Comparison of ENCODE assay signal across 8 cellular contexts in the genomic region with DNA sequence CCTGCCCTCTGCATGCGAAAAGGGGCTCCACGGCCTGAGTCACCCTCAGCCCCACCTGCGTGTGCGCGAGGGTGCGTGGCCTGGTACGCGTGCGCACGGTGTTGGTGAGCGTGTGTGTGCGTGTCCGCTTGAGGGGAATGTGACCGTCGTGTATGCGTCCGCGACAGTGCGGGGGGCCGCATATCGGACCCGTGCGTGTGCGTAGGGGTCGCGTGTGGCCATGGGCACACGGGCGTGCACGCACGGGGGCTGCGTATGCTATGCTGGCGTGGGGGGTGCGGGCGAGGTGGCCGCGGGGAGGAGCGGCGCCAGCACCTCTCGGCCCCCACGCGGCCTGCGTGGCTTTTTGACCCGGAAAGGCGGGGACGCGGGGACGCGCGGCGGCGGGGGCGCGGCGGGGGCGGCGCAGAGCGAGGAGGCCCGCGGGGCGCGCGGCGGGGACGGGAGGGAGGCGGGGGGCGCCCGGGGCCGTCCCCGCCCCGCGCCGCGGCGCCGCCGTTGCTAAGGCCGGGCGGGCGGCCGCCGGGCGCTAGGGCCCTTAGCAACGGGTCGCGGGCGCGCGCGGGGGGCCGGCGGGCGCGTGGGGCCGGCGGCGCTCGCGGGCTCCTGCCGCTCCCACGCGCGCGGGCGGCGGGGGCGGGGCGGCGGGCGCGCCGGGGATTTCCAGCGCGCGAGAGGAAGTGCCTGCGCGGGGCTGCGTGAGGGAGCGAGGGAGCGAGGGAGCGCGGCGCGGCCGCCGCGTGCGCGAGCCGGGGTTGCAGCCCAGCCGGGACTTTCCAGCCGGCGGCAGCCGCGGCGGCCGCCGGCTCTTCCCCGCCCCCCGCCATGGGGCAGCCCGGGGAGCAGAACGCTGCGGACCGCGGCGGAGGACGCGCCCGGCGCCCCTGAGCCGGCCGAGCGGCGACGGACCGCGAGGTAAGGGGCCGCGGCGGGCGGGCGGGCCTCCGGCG. TPM values are rescaled to one million over a fixed set of nuclear protein-coding genes. Genes with fewer than 3 reads are reported as not detected.
DNase-seq lines count a peak whose midpoint lies in the region; ATAC-seq, FAIRE-seq and TF ChIP-seq lines count a peak whose summit lies in the region.

A gene with protein sequence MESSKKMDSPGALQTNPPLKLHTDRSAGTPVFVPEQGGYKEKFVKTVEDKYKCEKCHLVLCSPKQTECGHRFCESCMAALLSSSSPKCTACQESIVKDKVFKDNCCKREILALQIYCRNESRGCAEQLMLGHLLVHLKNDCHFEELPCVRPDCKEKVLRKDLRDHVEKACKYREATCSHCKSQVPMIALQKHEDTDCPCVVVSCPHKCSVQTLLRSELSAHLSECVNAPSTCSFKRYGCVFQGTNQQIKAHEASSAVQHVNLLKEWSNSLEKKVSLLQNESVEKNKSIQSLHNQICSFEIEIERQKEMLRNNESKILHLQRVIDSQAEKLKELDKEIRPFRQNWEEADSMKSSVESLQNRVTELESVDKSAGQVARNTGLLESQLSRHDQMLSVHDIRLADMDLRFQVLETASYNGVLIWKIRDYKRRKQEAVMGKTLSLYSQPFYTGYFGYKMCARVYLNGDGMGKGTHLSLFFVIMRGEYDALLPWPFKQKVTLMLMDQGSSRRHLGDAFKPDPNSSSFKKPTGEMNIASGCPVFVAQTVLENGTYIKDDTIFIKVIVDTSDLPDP (plus strand): TSS at position 689 of the 950 bp plus-strand sequence. CDS start 92,753 bp downstream, outside the sequence.

- no peak for TF ChIP-seq EP300 in H1 (IDR thresholded peaks at IDR 0.05; ENCODE audit: borderline replicate concordance in 1 of 2, low read depth in 2 of 2, low read length in 2 of 2)

- no peak within 1 kb of the TSS for H4K5ac ChIP-seq in H1 (ENCODE audit: insufficient read length, low read depth, low read length)

- peak within 1 kb of the TSS; percentile 93 for H3K4me3 Mint-ChIP-seq in activated CD8-positive, alpha-beta memory T cell treated with anti-CD3 and anti-CD28 coated beads, Interleukin-2, amount 10 ng/mL, durations not matched to agents 7 days and 5 days

- no peaks in the 10 kb centered on the region for H3K79me1 ChIP-seq in H1 (ENCODE audit: low read depth, low read length)

- no peak within 1 kb of the TSS for H3K23ac ChIP-seq in H1 (ENCODE audit: insufficient read length)

- peaks cover 0 to 10% (median 8%) of the 10 kb centered on the region in 4 experiments; a peak in 5 of 7 replicates for H3K27me3 ChIP-seq in H1 (replicated peaks in 1 of 4; ENCODE audit: control insufficient read depth in 3 of 4, extremely low read depth in 1 of 4, insufficient read depth in 3 of 4, low read length in 3 of 4)

- no peak within 1 kb of the TSS for H2BK120ac ChIP-seq in H1 (replicated peaks; ENCODE audit: low read depth, low read length)

- no peaks in the 10 kb centered on the region for H3K27me3 Mint-ChIP-seq in activated CD8-positive, alpha-beta memory T cell treated with anti-CD3 and anti-CD28 coated beads, Interleukin-2, amount 10 ng/mL, durations not matched to agents 7 days and 5 days

- peak within 1 kb of the TSS; percentile 86 to 87 for H3K4me2 ChIP-seq in H1 (ENCODE audit: insufficient read depth in 1 of 2, low read depth in 2 of 2, low read length in 2 of 2)

- peaks cover 52% of the 10 kb centered on the region for H3K4me1 Mint-ChIP-seq in activated CD8-positive, alpha-beta memory T cell treated with anti-CD3 and anti-CD28 coated beads, Interleukin-2, amount 10 ng/mL, durations not matched to agents 7 days and 5 days

- peak; percentile 98 for DNase-seq in GM13977 (ENCODE audit: low spot score)
- peak; percentile 87 for DNase-seq in NCI-H69 (lab: John Stamatoyannopoulos, UW)
- peak; percentile 84 for DNase-seq in activated CD8-positive, alpha-beta memory T cell treated with anti-CD3 and anti-CD28 coated beads, Interleukin-2, amount 10 ng/mL, durations not matched to agents 7 days and 5 days
- DNase-seq in H1 (ENCODE audit: low read depth in 1 of 2, low spot score in 2 of 2), result no peak
- DNase-seq in stimulated activated CD8-positive, alpha-beta memory T cell treated with anti-CD3 and anti-CD28 coated beads, Interleukin-15, amount 100 ng/mL, for 24 hours (ENCODE audit: low read depth), result peak; percentile 70
- DNase-seq in NCI-H1048 (lab: John Stamatoyannopoulos, UW), result no peak

- H3K27ac ChIP-seq in H1 (ENCODE audit: low read depth, low read length) (no peak within 1 kb of the TSS), mesodermal cell (ENCODE audit: low read depth, low read length, severe bottlenecking) (peak within 1 kb of the TSS; percentile 77)

- no peaks in the 10 kb centered on the region for H3K9me3 Mint-ChIP-seq in activated CD8-positive, alpha-beta memory T cell treated with anti-CD3 and anti-CD28 coated beads, Interleukin-2, amount 10 ng/mL, durations not matched to agents 7 days and 5 days (ENCODE audit: low read depth)

- peak within 1 kb of the TSS; percentile 88 for H3K27ac Mint-ChIP-seq in activated CD8-positive, alpha-beta memory T cell treated with anti-CD3 and anti-CD28 coated beads, Interleukin-2, amount 10 ng/mL, durations not matched to agents 7 days and 5 days

- peak within 1 kb of the TSS; percentile 99; the same call in 1 of the 2 replicates for H2BK12ac ChIP-seq in H1 (ENCODE audit: low read depth, low read length)

- H3K4me3 ChIP-seq in H1 (ENCODE audit: extremely low read depth in 1 of 4, insufficient read depth in 2 of 4, low read depth in 3 of 4, low read length in 4 of 4) (peak within 1 kb of the TSS; percentile 39 to 88 (median 58)), mesodermal cell (ENCODE audit: extremely low read depth, insufficient read depth, low read length, poor library complexity, severe bottlenecking) (peak within 1 kb of the TSS; percentile 69)

- H3K56ac ChIP-seq in H1 (replicated peaks; ENCODE audit: insufficient read length, low read depth, low read length), result no peak within 1 kb of the TSS

- no peak within 1 kb of the TSS for H2AK5ac ChIP-seq in H1 (ENCODE audit: low read depth, low read length)

- H2BK15ac ChIP-seq in H1 (ENCODE audit: low read length), result peak within 1 kb of the TSS; percentile 100; the same call in 1 of the 2 replicates

- H3K18ac ChIP-seq in H1 (ENCODE audit: extremely low read depth, low read length), result peak within 1 kb of the TSS; percentile 98

- no peaks in the 10 kb centered on the region for H3K9me3 ChIP-seq in H1 (ENCODE audit: insufficient read depth in 2 of 2, low read depth in 1 of 2, low read length in 1 of 2)
- no peaks in the 10 kb centered on the region for H3K9me3 ChIP-seq in mesodermal cell (ENCODE audit: control insufficient read depth, low read length)

- H3K4me1 ChIP-seq in H1 (replicated peaks in 1 of 4; ENCODE audit: control insufficient read depth in 3 of 4, insufficient read depth in 4 of 4, low read length in 3 of 4) (peaks cover 3 to 13% (median 8%) of the 10 kb centered on the region in 4 experiments), mesodermal cell (ENCODE audit: control insufficient read depth, insufficient read depth, low read length, poor library complexity, severe bottlenecking) (peaks cover 14% of the 10 kb centered on the region)

- peak within 1 kb of the TSS; percentile 92 for H4K91ac ChIP-seq in H1 (replicated peaks; ENCODE audit: insufficient read length, low read length)

- H2AFZ ChIP-seq in H1 (ENCODE audit: low read length), result peak within 1 kb of the TSS; percentile 97; the same call in 1 of the 2 replicates

- peak within 1 kb of the TSS; percentile 69 for H4K8ac ChIP-seq in H1 (ENCODE audit: extremely low read depth, insufficient read depth, low read length)

- no peak within 1 kb of the TSS for H3K14ac ChIP-seq in H1 (ENCODE audit: insufficient read length)

- H2BK20ac ChIP-seq in H1 (ENCODE audit: low read length), result no peak within 1 kb of the TSS

- H3K9ac ChIP-seq in H1 (replicated peaks in 1 of 4; ENCODE audit: extremely low read depth in 1 of 4, low read depth in 3 of 4, low read length in 3 of 4), result peak within 1 kb of the TSS in 3 of 4 experiments; percentile 40 to 83 (median 59); a peak in 4 of 7 replicates

- POLR2A ChIA-PET in H1 (lab: Charles Lee; ENCODE audit: partially characterized antibody), result interaction anchor here (1.0 kb wide), 1 partner anchor 148 kb away, joined by 3 read pairs; no protein-coding TSS in a partner anchor

- peak in 1 of 2 experiments; percentile 25; a peak in 1 of 3 replicates for TF ChIP-seq POLR2A in H1 (IDR thresholded peaks at IDR 0.05; ENCODE audit: control extremely low read depth in 1 of 2, low read depth in 2 of 2, low read length in 2 of 2)

- peak within 1 kb of the TSS; percentile 60; the same call in 1 of the 2 replicates for H2BK5ac ChIP-seq in H1 (ENCODE audit: low read depth, low read length)

- H3K4ac ChIP-seq in H1 (replicated peaks; ENCODE audit: insufficient read length, low read depth, low read length), result peak within 1 kb of the TSS; percentile 32

- peaks cover 0 to 24% of the 10 kb centered on the region in 2 experiments; a peak in 2 of 4 replicates for H3K79me2 ChIP-seq in H1 (ENCODE audit: control insufficient read depth in 1 of 2, insufficient read depth in 2 of 2, low read length in 2 of 2)

- FAIRE-seq in H1 (lab: Jason Lieb, UNC), result no peak

- ATAC-seq in HG02623 (IDR thresholded peaks at IDR 0.05; ENCODE audit: unreplicated experiment), result peak; percentile 58
- ATAC-seq in activated CD8-positive, alpha-beta memory T cell treated with anti-CD3 and anti-CD28 coated beads, Interleukin-2, amount 10 ng/mL, durations not matched to agents 7 days and 5 days, result peak; percentile 80

- peaks cover 7% of the 10 kb centered on the region; the same call in 1 of the 2 replicates for H3K23me2 ChIP-seq in H1 (ENCODE audit: low read depth, low read length)

- H3K36me3 Mint-ChIP-seq in activated CD8-positive, alpha-beta memory T cell treated with anti-CD3 and anti-CD28 coated beads, Interleukin-2, amount 10 ng/mL, durations not matched to agents 7 days and 5 days, result peaks cover 25% of the 10 kb centered on the region

- H3K36me3 ChIP-seq in H1 (ENCODE audit: control insufficient read depth in 2 of 4, insufficient read depth in 4 of 4, low read length in 3 of 4) (no peaks in the 10 kb centered on the region; a peak in 1 of 8 replicates), mesodermal cell (ENCODE audit: control insufficient read depth, insufficient read depth, low read length) (peaks cover 3% of the 10 kb centered on the region)

- in situ Hi-C loops in GM13977 (cut with MboI; ENCODE audit: low pct_unique_long_range_greater_than_20kb, low sequenced_read_pairs, unreplicated experiment), result loop anchor here (10.0 kb wide), 1 partner anchor 138 kb away; no protein-coding TSS in a partner anchor

- CTCF ChIA-PET in activated CD8-positive, alpha-beta memory T cell treated with anti-CD3 and anti-CD28 coated beads, Interleukin-2, amount 10 ng/mL, durations not matched to agents 7 days and 5 days (lab: Charles Lee), result no interaction called here
- CTCF ChIA-PET in H1 (lab: Charles Lee; ENCODE audit: partially characterized antibody), result interaction anchor here (8.4 kb wide), 1 partner anchor 83 kb away, joined by 63 read pairs; no protein-coding TSS in a partner anchor

- H4K20me1 ChIP-seq in H1 (replicated peaks in 1 of 2; ENCODE audit: control insufficient read depth in 1 of 2, insufficient read depth in 2 of 2, low read length in 2 of 2), result peaks cover 0 to 1% of the 10 kb centered on the region in 2 experiments

- WGBS in H1 (ENCODE audit: extremely low coverage in 1 of 2, insufficient coverage in 1 of 2, insufficient read length in 1 of 2, insufficient replicate concordance in 2 of 2, low coverage in 1 of 2, low lambda C conversion rate in 2 of 2, missing lambda C conversion rate in 1 of 2), 2 experiments, result 67% methylated on average over 31 of the region's 163 CpGs; no CpG with 5 or more reads in 1 of the 2 experiments
- WGBS in mesodermal cell (ENCODE audit: insufficient coverage in 2 of 2), 2 experiments, result 35 to 59% methylated on average over 47 to 79 of the region's 163 CpGs

- TF ChIP-seq RAD21 in H1 (IDR thresholded peaks at IDR 0.05 in 1 of 2, conservative IDR thresholded peaks at IDR 0.05 in 1 of 2; ENCODE audit: low read depth in 2 of 2, low read length in 2 of 2), result no peak

- no peak for TF ChIP-seq CTCF in GM13977 (IDR thresholded peaks at IDR 0.05; ENCODE audit: extremely low read depth, insufficient read depth, missing control alignments)
- TF ChIP-seq CTCF in H1 (IDR thresholded peaks at IDR 0.05; ENCODE audit: control extremely low read depth in 1 of 3, insufficient read depth in 1 of 3, low read depth in 1 of 3, low read length in 3 of 3), result no peak

RNA-seq across cellular contexts. Expression of the gene that starts here (rescaled TPM):
- 10 to 100 TPM; 49.5 to 78.1 TPM for total RNA-seq in activated CD8-positive, alpha-beta memory T cell treated with anti-CD3 and anti-CD28 coated beads, Interleukin-2, amount 10 ng/mL, durations not matched to agents 7 days and 5 days
- total RNA-seq in H1 (2021; fragmentation: NEBNext Ultra II Directional; extraction: Animal tissue kit (Norgen Biotek cat#: 25700)), result 10.0 and 12.1 TPM in 2 replicates
- 5.8 and 6.5 TPM in 2 replicates for polyA plus RNA-seq in H1 (2011; rRNA removed)
- polyA plus RNA-seq in H1 (2011; cell fraction: cytosol; rRNA removed), result 6.7 TPM
- 11.0 TPM for polyA plus RNA-seq in H1 (2011; cell fraction: nucleus; rRNA removed)
- polyA plus RNA-seq in H1 (2012, experiment 1 of 2), result 6.8 to 8.1 TPM (median 7.6 TPM) in 4 replicates
- 3.8 TPM for polyA plus RNA-seq in H1 (2012, experiment 2 of 2)
- polyA plus RNA-seq in H1 (2013, experiment 1 of 2), result 4.9 TPM
- polyA plus RNA-seq in H1 (2013, experiment 2 of 2), result 5.2 TPM
- 14.0 and 19.4 TPM in 2 replicates for polyA minus RNA-seq in H1 (2011; rRNA and poly(A)+ RNA removed)
- 4.9 TPM for polyA minus RNA-seq in H1 (2011; cell fraction: cytosol; rRNA and poly(A)+ RNA removed)
- polyA minus RNA-seq in H1 (2011; cell fraction: nucleus; rRNA and poly(A)+ RNA removed), result 10.2 TPM
- 15.2 TPM for polyA plus RNA-seq in mesodermal cell (2013, experiment 1 of 2)
- 14.6 TPM for polyA plus RNA-seq in mesodermal cell (2013, experiment 2 of 2)

Comparison
In these comparisons a context has a peak if more than half of its experiments do, and no peak if none do; other contexts are left out.
1. DNase-seq: peak in GM13977 (single experiment), NCI-H69 (single experiment), activated CD8-positive, alpha-beta memory T cell treated with anti-CD3 and anti-CD28 coated beads, Interleukin-2, amount 10 ng/mL, durations not matched to agents 7 days and 5 days (single experiment) and stimulated activated CD8-positive, alpha-beta memory T cell treated with anti-CD3 and anti-CD28 coated beads, Interleukin-15, amount 100 ng/mL, for 24 hours (single experiment); none in H1 (0 of 2) and NCI-H1048 (single experiment).